17 cellular contexts compared by ENCODE assay signal in the genomic region with DNA sequence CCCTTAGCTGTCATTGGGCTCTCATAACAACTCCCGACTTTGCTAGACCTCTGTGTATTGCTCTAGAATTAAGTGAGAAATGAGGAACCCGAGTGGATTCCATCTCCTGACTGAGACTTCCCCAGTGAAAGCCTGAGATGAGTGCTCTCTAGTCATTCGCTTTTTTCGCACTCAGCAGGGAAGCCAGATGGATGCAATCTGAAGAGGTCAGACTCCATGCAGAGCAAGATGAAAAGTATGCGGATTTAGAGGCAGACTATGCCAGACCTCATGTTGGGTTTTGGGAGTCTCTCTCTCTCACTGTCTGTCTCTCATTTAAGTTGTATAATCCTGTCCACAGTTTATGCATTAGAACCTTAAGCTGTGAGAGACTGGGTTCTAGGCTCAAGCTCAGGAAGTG.
"Had no signal": no experiment of that assay in that cellular context is flagged by ENCODE, and none has a peak within 500 bp of the region (broad histone marks: within the 10 kb centered on the region; RNA-seq: fewer than 3 reads in every experiment).

No MANE protein-coding gene starts in this region.

- H3K27me3 Mint-ChIP-seq: activated CD4-positive, alpha-beta T cell treated with anti-CD3 and anti-CD28 coated beads, Interleukin-2, amount 10 ng/mL, durations not matched to agents 24 days and 14 days; activated naive CD8-positive, alpha-beta T cell treated with anti-CD3 and anti-CD28 coated beads, Interleukin-2, amount 10 ng/mL, durations not matched to agents 7 days and 5 days; central memory CD8-positive, alpha-beta T cell; stimulated activated memory B cell treated with anti-CD40 and anti-IgM and Interleukin-4, amounts not matched to agents 10 μg/mL and 1 μg/mL and 100 μg/mL, for 72 hours had no signal

- H3K4me1 Mint-ChIP-seq: activated CD4-positive, alpha-beta T cell treated with anti-CD3 and anti-CD28 coated beads, Interleukin-2, amount 10 ng/mL, durations not matched to agents 24 days and 14 days; activated naive CD8-positive, alpha-beta T cell treated with anti-CD3 and anti-CD28 coated beads, Interleukin-2, amount 10 ng/mL, durations not matched to agents 7 days and 5 days; brain; central memory CD8-positive, alpha-beta T cell; naive thymus-derived CD4-positive, alpha-beta T cell; stimulated activated memory B cell treated with anti-CD40 and anti-IgM and Interleukin-4, amounts not matched to agents 10 μg/mL and 1 μg/mL and 100 μg/mL, for 72 hours had no signal

- H3K36me3 ChIP-seq: esophagus squamous epithelium had no signal

- H3K36me3 Mint-ChIP-seq: activated naive CD8-positive, alpha-beta T cell treated with anti-CD3 and anti-CD28 coated beads, Interleukin-2, amount 10 ng/mL, durations not matched to agents 7 days and 5 days; brain; naive thymus-derived CD4-positive, alpha-beta T cell; stimulated activated memory B cell treated with anti-CD40 and anti-IgM and Interleukin-4, amounts not matched to agents 10 μg/mL and 1 μg/mL and 100 μg/mL, for 72 hours had no signal

- H3K4me3 Mint-ChIP-seq: activated CD4-positive, alpha-beta T cell treated with anti-CD3 and anti-CD28 coated beads, Interleukin-2, amount 10 ng/mL, durations not matched to agents 24 days and 14 days; activated naive CD8-positive, alpha-beta T cell treated with anti-CD3 and anti-CD28 coated beads, Interleukin-2, amount 10 ng/mL, durations not matched to agents 7 days and 5 days; brain; central memory CD8-positive, alpha-beta T cell; naive thymus-derived CD4-positive, alpha-beta T cell; stimulated activated memory B cell treated with anti-CD40 and anti-IgM and Interleukin-4, amounts not matched to agents 10 μg/mL and 1 μg/mL and 100 μg/mL, for 72 hours; T-helper 2 cell treated with Interferon-gamma antibody and Interleukin-4, amounts not matched to agents 5 μg/mL and 100 μg/mL, for 36 hours had no signal

- H3K27me3 ChIP-seq: esophagus squamous epithelium had no signal

- H3K4me3 ChIP-seq: esophagus squamous epithelium, mucosa of descending colon had no signal

- H3K27ac Mint-ChIP-seq: activated CD4-positive, alpha-beta T cell treated with anti-CD3 and anti-CD28 coated beads, Interleukin-2, amount 10 ng/mL, durations not matched to agents 24 days and 14 days; activated naive CD8-positive, alpha-beta T cell treated with anti-CD3 and anti-CD28 coated beads, Interleukin-2, amount 10 ng/mL, durations not matched to agents 7 days and 5 days; brain; naive thymus-derived CD4-positive, alpha-beta T cell; stimulated activated memory B cell treated with anti-CD40 and anti-IgM and Interleukin-4, amounts not matched to agents 10 μg/mL and 1 μg/mL and 100 μg/mL, for 72 hours; T-helper 2 cell treated with Interferon-gamma antibody and Interleukin-4, amounts not matched to agents 5 μg/mL and 100 μg/mL, for 36 hours had no signal

- DNase-seq: activated CD4-positive, alpha-beta T cell treated with anti-CD3 and anti-CD28 coated beads, Interleukin-2, amount 10 ng/mL, durations not matched to agents 24 days and 14 days; activated CD4-positive, CD25-positive, alpha-beta regulatory T cell; activated CD8-positive, alpha-beta memory T cell treated with anti-CD3 and anti-CD28 coated beads, Interleukin-2, amount 50 U/mL, for 48 hours; activated naive CD8-positive, alpha-beta T cell treated with anti-CD3 and anti-CD28 coated beads, Interleukin-2, amount 10 ng/mL, durations not matched to agents 7 days and 5 days; cortex of kidney; effector CD4-positive, alpha-beta T cell; esophagus squamous epithelium; hippocampal formation; mammary epithelial cell; mucosa of descending colon; naive thymus-derived CD4-positive, alpha-beta T cell; posterior cingulate gyrus; retina had no signal

- H3K9me3 ChIP-seq: esophagus squamous epithelium, mucosa of descending colon had no signal

- H3K4me1 ChIP-seq: esophagus squamous epithelium had no signal

- H3K9me3 Mint-ChIP-seq: activated CD4-positive, alpha-beta T cell treated with anti-CD3 and anti-CD28 coated beads, Interleukin-2, amount 10 ng/mL, durations not matched to agents 24 days and 14 days; activated naive CD8-positive, alpha-beta T cell treated with anti-CD3 and anti-CD28 coated beads, Interleukin-2, amount 10 ng/mL, durations not matched to agents 7 days and 5 days; stimulated activated memory B cell treated with anti-CD40 and anti-IgM and Interleukin-4, amounts not matched to agents 10 μg/mL and 1 μg/mL and 100 μg/mL, for 72 hours; T-helper 2 cell treated with Interferon-gamma antibody and Interleukin-4, amounts not matched to agents 5 μg/mL and 100 μg/mL, for 36 hours had no signal

- H3K27ac ChIP-seq: esophagus squamous epithelium had no signal
